8 cellular contexts compared by ENCODE assay signal in the genomic region with DNA sequence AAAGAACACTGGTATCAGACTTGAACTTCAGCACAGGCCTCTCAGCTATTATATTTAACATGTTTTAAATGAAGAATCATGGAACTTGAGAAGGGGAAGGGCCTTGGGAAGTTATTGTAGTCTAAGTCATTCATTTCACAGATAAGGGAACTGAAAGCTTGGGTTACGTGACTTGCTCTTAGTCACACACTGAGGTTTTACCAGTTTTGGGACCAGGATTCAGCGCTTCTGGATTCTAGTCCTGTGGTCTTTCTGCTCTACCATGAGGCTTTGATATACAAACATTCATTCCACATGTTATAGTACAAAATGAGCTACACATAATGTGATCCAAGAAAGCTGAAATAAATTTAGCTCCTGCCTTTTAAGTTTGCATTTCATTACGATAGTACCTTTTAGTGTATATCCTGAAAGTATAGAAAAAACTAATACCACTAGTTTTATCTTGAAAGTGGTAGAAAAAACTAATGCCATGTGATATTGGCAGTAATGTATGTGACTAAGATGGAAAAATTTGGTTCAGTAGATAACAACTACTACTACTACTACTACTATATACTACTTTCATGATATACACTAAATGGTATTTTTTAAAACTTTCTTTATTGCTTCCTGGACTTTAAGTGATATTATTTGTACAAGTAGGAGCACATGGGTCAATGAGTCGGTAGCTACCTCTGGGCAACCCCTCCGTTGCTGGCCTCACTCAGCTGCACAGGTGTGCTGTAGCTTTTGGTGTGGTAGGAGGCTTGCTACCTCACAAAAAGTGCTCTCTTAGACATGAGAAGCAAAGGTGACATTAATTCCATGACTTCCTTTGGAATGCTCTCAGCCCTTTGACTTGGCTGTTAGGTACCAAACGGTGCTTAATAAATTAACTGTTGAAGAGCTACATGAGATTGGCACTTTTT. TPM values are rescaled to one million over a fixed set of nuclear protein-coding genes. Genes with fewer than 3 reads are reported as not detected.
DNase-seq lines count a peak whose midpoint lies in the region; ATAC-seq, FAIRE-seq and TF ChIP-seq lines count a peak whose summit lies in the region.

No MANE protein-coding gene starts in this region.

- H3K27ac Mint-ChIP-seq in astrocyte (ENCODE audit: unreplicated experiment), result no peak overlapping the region

- H3K9me3 ChIP-seq in astrocyte (ENCODE audit: insufficient read depth, low read depth, low read length), result no peaks in the 10 kb centered on the region
- no peaks in the 10 kb centered on the region for H3K9me3 ChIP-seq in upper lobe of right lung
- no peaks in the 10 kb centered on the region for H3K9me3 ChIP-seq in HAP-1

- peak overlapping the region; percentile 13 for H3K27ac ChIP-seq in astrocyte (ENCODE audit: low read depth, low read length)
- no peak overlapping the region for H3K27ac ChIP-seq in upper lobe of right lung

- no peak overlapping the region for H2AFZ ChIP-seq in astrocyte (ENCODE audit: low read depth, low read length)

- no peak overlapping the region for H3K4me3 Mint-ChIP-seq in astrocyte (ENCODE audit: unreplicated experiment)

- intact Hi-C loops in upper lobe of right lung (cut with DNase I), result no loop called here

- DNase-seq in Daoy (ENCODE audit: low read depth) (peak; percentile 83), astrocyte (ENCODE audit: low read depth) (peak; percentile 81), upper lobe of right lung (no peak), HAP-1 (ENCODE audit: low spot score in 2 of 2) (no peak), glomerular visceral epithelial cell (ENCODE audit: extremely low spot score) (no peak), epidermal melanocyte (ENCODE audit: insufficient read length, low spot score) (no peak)

- H3K36me3 ChIP-seq in astrocyte (ENCODE audit: insufficient read depth, low read length), result no peaks in the 10 kb centered on the region
- H3K36me3 ChIP-seq in upper lobe of right lung, result no peaks in the 10 kb centered on the region
- H3K36me3 ChIP-seq in HAP-1 (replicated peaks), result no peaks in the 10 kb centered on the region

- peak; percentile 70 for FAIRE-seq in astrocyte (lab: Jason Lieb, UNC)

- no peaks in the 10 kb centered on the region for H3K36me3 Mint-ChIP-seq in astrocyte (ENCODE audit: low read depth, unreplicated experiment)

- in situ Hi-C loops in HAP-1 (cut with MboI; ENCODE audit: low sequenced_read_pairs), result no loop called here

- peak overlapping the region; percentile 6 for H3K4me2 ChIP-seq in astrocyte (ENCODE audit: low read length)

- H3K4me1 Mint-ChIP-seq in astrocyte (ENCODE audit: low read depth, unreplicated experiment), result peaks cover 12% of the 10 kb centered on the region

- ATAC-seq in GM19468 (IDR thresholded peaks at IDR 0.05; ENCODE audit: extremely low read depth, unreplicated experiment), result peak; percentile 74
- peak; percentile 58 for ATAC-seq in HG03469 (IDR thresholded peaks at IDR 0.05; ENCODE audit: unreplicated experiment)
- peak; percentile 90 for ATAC-seq in upper lobe of right lung

- H3K79me2 ChIP-seq in astrocyte (ENCODE audit: insufficient read depth, low read length), result no peaks in the 10 kb centered on the region

- H3K4me1 ChIP-seq in astrocyte (ENCODE audit: insufficient read depth, low read length) (peaks cover 7% of the 10 kb centered on the region), upper lobe of right lung (no peaks in the 10 kb centered on the region), HAP-1 (no peaks in the 10 kb centered on the region)

- H4K20me1 ChIP-seq in astrocyte (ENCODE audit: insufficient read depth, low read length), result no peaks in the 10 kb centered on the region

- H3K27me3 ChIP-seq in astrocyte (ENCODE audit: insufficient read depth, low read length) (no peaks in the 10 kb centered on the region), upper lobe of right lung (no peaks in the 10 kb centered on the region), HAP-1 (ENCODE audit: low read depth) (no peaks in the 10 kb centered on the region)

- TF ChIP-seq CTCF in astrocyte (IDR thresholded peaks at IDR 0.05; ENCODE audit: insufficient read depth, low read depth, low read length) (no peak), upper lobe of right lung (IDR thresholded peaks at IDR 0.05) (no peak)

- no peaks in the 10 kb centered on the region for H3K9me3 Mint-ChIP-seq in astrocyte (ENCODE audit: unreplicated experiment)

- H3K27me3 Mint-ChIP-seq in astrocyte (ENCODE audit: low read depth, unreplicated experiment), result no peaks in the 10 kb centered on the region

- no peak overlapping the region for H3K9ac ChIP-seq in astrocyte (ENCODE audit: low read length)

- H3K4me3 ChIP-seq in astrocyte (ENCODE audit: insufficient read depth, low read depth, low read length) (no peak overlapping the region), upper lobe of right lung (no peak overlapping the region), HAP-1 (no peak overlapping the region)

RNA-seq across cellular contexts. Expression of gene F2RL2, which starts 40.7 kb away (rescaled TPM):
- 0.39 and 1.5 TPM in 2 replicates for total RNA-seq in Daoy (2014; rRNA removed; shearing (Covaris generic))
- total RNA-seq in astrocyte, result 23.4 and 26.0 TPM in 2 replicates
- 1.2 TPM for total RNA-seq in upper lobe of right lung

Comparison
In these comparisons a context has a peak if more than half of its experiments do, and no peak if none do; other contexts are left out.
1. DNase-seq: peak in Daoy (single experiment) and astrocyte (single experiment); none in upper lobe of right lung (single experiment), HAP-1 (0 of 2), glomerular visceral epithelial cell (single experiment) and epidermal melanocyte (single experiment).
2. Peak in every context shown above with its lines, with median percentiles within 50 percentile points of each other: ATAC-seq.